ENCODE assay signal across 13 cellular contexts in the genomic region with DNA sequence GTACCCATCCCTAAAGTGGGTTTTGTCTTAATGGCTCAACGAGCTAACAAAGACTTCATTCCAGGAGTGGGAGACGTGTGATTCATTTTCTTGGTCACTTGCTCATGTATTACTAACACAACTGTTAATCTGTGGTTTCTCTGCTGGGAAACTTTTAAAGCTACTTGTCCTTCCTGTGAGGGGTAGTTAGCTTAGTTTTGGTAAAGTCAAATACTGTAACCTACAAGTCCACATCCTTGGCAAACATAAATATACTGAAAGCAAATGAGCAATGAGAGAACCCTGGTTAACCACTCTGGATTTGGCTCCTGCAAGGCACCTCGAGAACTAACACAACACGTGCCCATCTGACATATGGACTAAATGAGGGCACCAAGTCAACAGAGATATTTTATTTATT. TPM values are rescaled to one million over a fixed set of nuclear protein-coding genes. Genes with fewer than 3 reads are reported as not detected.
DNase-seq lines count a peak whose midpoint lies in the region; ATAC-seq and TF ChIP-seq lines count a peak whose summit lies in the region.
"Had no signal": no experiment of that assay in that cellular context is flagged by ENCODE, and none has a peak within 500 bp of the region (broad histone marks: within the 10 kb centered on the region; RNA-seq: fewer than 3 reads in every experiment).

No MANE protein-coding gene starts in this region.

- no peaks in the 10 kb centered on the region for H3K79me2 ChIP-seq in PC-3 (ENCODE audit: low read length)
- H3K79me2 ChIP-seq: hepatocyte had no signal

- H3K27me3 ChIP-seq in PC-3 (ENCODE audit: low read length), result no peaks in the 10 kb centered on the region
- H3K27me3 ChIP-seq: hepatocyte had no signal

- no peaks in the 10 kb centered on the region for H4K20me1 ChIP-seq in PC-3 (ENCODE audit: low read length)

- no peak overlapping the region for H3K27ac Mint-ChIP-seq in activated naive CD8-positive, alpha-beta T cell treated with anti-CD3 and anti-CD28 coated beads, Interleukin-2, amount 50 U/mL, for 24 hours
- H3K27ac Mint-ChIP-seq in activated naive CD8-positive, alpha-beta T cell treated with anti-CD3 and anti-CD28 coated beads for 36 hours, result no peak overlapping the region
- H3K27ac Mint-ChIP-seq in nephron progenitor cell, result no peak overlapping the region
- H3K27ac Mint-ChIP-seq: CD14-positive monocyte had no signal

- DNase-seq in activated naive CD8-positive, alpha-beta T cell treated with anti-CD3 and anti-CD28 coated beads, Interleukin-2, amount 50 U/mL, for 24 hours, result no peak
- DNase-seq in activated naive CD8-positive, alpha-beta T cell treated with anti-CD3 and anti-CD28 coated beads for 36 hours, result no peak
- peak; percentile 96 for DNase-seq in PC-3
- peak; percentile 64 for DNase-seq in epithelial cell of proximal tubule (ENCODE audit: low read depth)
- peak; percentile 85 for DNase-seq in stromal cell of bone marrow (ENCODE audit: low read depth)
- DNase-seq in medulla oblongata (ENCODE audit: extremely low spot score), result no peak
- no peak for DNase-seq in nephron progenitor cell
- DNase-seq: NCI-H2029, small intestine had no signal

- H3K9me3 Mint-ChIP-seq in activated naive CD8-positive, alpha-beta T cell treated with anti-CD3 and anti-CD28 coated beads, Interleukin-2, amount 50 U/mL, for 24 hours, result no peaks in the 10 kb centered on the region
- no peaks in the 10 kb centered on the region for H3K9me3 Mint-ChIP-seq in activated naive CD8-positive, alpha-beta T cell treated with anti-CD3 and anti-CD28 coated beads for 36 hours
- no peaks in the 10 kb centered on the region for H3K9me3 Mint-ChIP-seq in nephron progenitor cell
- H3K9me3 Mint-ChIP-seq: CD14-positive monocyte had no signal

- intact Hi-C loops in PC-3 (cut with micrococcal nuclease), result loop anchor here (10.0 kb wide), 1 partner anchor 100 kb away; a partner anchor contains a TSS

- peaks cover 16% of the 10 kb centered on the region for H3K4me1 Mint-ChIP-seq in activated naive CD8-positive, alpha-beta T cell treated with anti-CD3 and anti-CD28 coated beads, Interleukin-2, amount 50 U/mL, for 24 hours
- H3K4me1 Mint-ChIP-seq in activated naive CD8-positive, alpha-beta T cell treated with anti-CD3 and anti-CD28 coated beads for 36 hours, result peaks cover 3% of the 10 kb centered on the region
- no peaks in the 10 kb centered on the region for H3K4me1 Mint-ChIP-seq in nephron progenitor cell

- H3K4me3 Mint-ChIP-seq in activated naive CD8-positive, alpha-beta T cell treated with anti-CD3 and anti-CD28 coated beads, Interleukin-2, amount 50 U/mL, for 24 hours, result no peak overlapping the region
- H3K4me3 Mint-ChIP-seq in activated naive CD8-positive, alpha-beta T cell treated with anti-CD3 and anti-CD28 coated beads for 36 hours, result no peak overlapping the region
- no peak overlapping the region for H3K4me3 Mint-ChIP-seq in nephron progenitor cell
- H3K4me3 Mint-ChIP-seq: CD14-positive monocyte had no signal

- POLR2A ChIA-PET in PC-3 (lab: Charles Lee; ENCODE audit: unreplicated experiment), result interaction anchor here (0.6 to 2.0 kb wide), 2 partner anchors 9 to 344 kb away, joined by 4 to 7 read pairs; no protein-coding TSS in a partner anchor

- H3F3A ChIP-seq in PC-3 (ENCODE audit: low read length, unreplicated experiment), result peaks cover 5% of the 10 kb centered on the region

- peaks cover 35% of the 10 kb centered on the region for H3K27me3 Mint-ChIP-seq in activated naive CD8-positive, alpha-beta T cell treated with anti-CD3 and anti-CD28 coated beads, Interleukin-2, amount 50 U/mL, for 24 hours
- peaks cover 34% of the 10 kb centered on the region for H3K27me3 Mint-ChIP-seq in activated naive CD8-positive, alpha-beta T cell treated with anti-CD3 and anti-CD28 coated beads for 36 hours
- peaks cover 37% of the 10 kb centered on the region for H3K27me3 Mint-ChIP-seq in nephron progenitor cell (ENCODE audit: low read depth, poor library complexity)

- CTCF ChIA-PET in PC-3 (lab: Charles Lee), result interaction anchor here (0.5 to 1.0 kb wide), 7 partner anchors 9 to 158 kb away, joined by 3 to 5 read pairs (median 3); a partner anchor contains a TSS

- peak overlapping the region; percentile 89 for H3K9ac ChIP-seq in PC-3 (ENCODE audit: low read length)

- no peak for TF ChIP-seq CTCF in PC-3 (conservative IDR thresholded peaks at IDR 0.05; ENCODE audit: low read depth, low read length)
- no peak for TF ChIP-seq CTCF in epithelial cell of proximal tubule (conservative IDR thresholded peaks at IDR 0.05; ENCODE audit: low read depth, low read length)
- no peak for TF ChIP-seq CTCF in nephron progenitor cell (IDR thresholded peaks at IDR 0.05)

- no peak overlapping the region for H2AFZ ChIP-seq in PC-3 (ENCODE audit: low read length)
- H2AFZ ChIP-seq: hepatocyte had no signal

- no peak overlapping the region for H3K4me2 ChIP-seq in PC-3 (ENCODE audit: low read length)
- H3K4me2 ChIP-seq: hepatocyte had no signal

- H3K9me2 ChIP-seq in PC-3 (replicated peaks; ENCODE audit: low read length), result no peaks in the 10 kb centered on the region

- BruUV-seq in PC-3 (replicated peaks; lab: Mats Ljungman, UMichigan), result no TSS peak

- H3K36me3 ChIP-seq in PC-3 (ENCODE audit: low read depth, low read length), result no peaks in the 10 kb centered on the region

- no peak overlapping the region for H3K4me3 ChIP-seq in PC-3 (ENCODE audit: low read length)
- H3K4me3 ChIP-seq in epithelial cell of proximal tubule (ENCODE audit: low read depth, low read length), result no peak overlapping the region
- H3K4me3 ChIP-seq: coronary artery, hepatocyte had no signal

- H3K27ac ChIP-seq in PC-3 (ENCODE audit: low read length), result peak overlapping the region; percentile 99
- H3K27ac ChIP-seq: coronary artery, hepatocyte had no signal

- no peaks in the 10 kb centered on the region for H3K9me3 ChIP-seq in PC-3 (ENCODE audit: low read length)

- H3K4me1 ChIP-seq in PC-3 (ENCODE audit: insufficient read depth, low read length), result peaks cover 59% of the 10 kb centered on the region

- ATAC-seq in activated naive CD8-positive, alpha-beta T cell treated with anti-CD3 and anti-CD28 coated beads, Interleukin-2, amount 50 U/mL, for 24 hours, result peak; percentile 75
- ATAC-seq in PC-3 (peak; percentile 75), GM21526 (IDR thresholded peaks at IDR 0.05; ENCODE audit: low FRiP score, unreplicated experiment) (no peak)

- no peaks in the 10 kb centered on the region for H3K36me3 Mint-ChIP-seq in activated naive CD8-positive, alpha-beta T cell treated with anti-CD3 and anti-CD28 coated beads, Interleukin-2, amount 50 U/mL, for 24 hours (ENCODE audit: low read depth)
- no peaks in the 10 kb centered on the region for H3K36me3 Mint-ChIP-seq in activated naive CD8-positive, alpha-beta T cell treated with anti-CD3 and anti-CD28 coated beads for 36 hours
- H3K36me3 Mint-ChIP-seq in nephron progenitor cell (ENCODE audit: low read depth), result no peaks in the 10 kb centered on the region
- H3K36me3 Mint-ChIP-seq: CD14-positive monocyte had no signal

RNA-seq across cellular contexts. Expression of a gene that starts 19.9 kb away (rescaled TPM):
- total RNA-seq in activated naive CD8-positive, alpha-beta T cell treated with anti-CD3 and anti-CD28 coated beads for 36 hours, result not detected
- 237 and 339 TPM in 2 replicates for total RNA-seq in PC-3 (2014; rRNA removed)
- total RNA-seq in epithelial cell of proximal tubule, result under 0.01 and 0.06 TPM in 2 replicates

Comparison
In these comparisons a context has a peak if more than half of its experiments do, and no peak if none do; other contexts are left out.
1. DNase-seq: peak in PC-3 (single experiment), epithelial cell of proximal tubule (single experiment) and stromal cell of bone marrow (single experiment); none in activated naive CD8-positive, alpha-beta T cell treated with anti-CD3 and anti-CD28 coated beads, Interleukin-2, amount 50 U/mL, for 24 hours (single experiment), activated naive CD8-positive, alpha-beta T cell treated with anti-CD3 and anti-CD28 coated beads for 36 hours (single experiment), medulla oblongata (single experiment) and nephron progenitor cell (single experiment).
2. RNA of a gene that starts 19.9 kb away (total RNA-seq): 237 to 339 TPM in PC-3; under 0.01 to 0.06 TPM in epithelial cell of proximal tubule and not detected in activated naive CD8-positive, alpha-beta T cell treated with anti-CD3 and anti-CD28 coated beads for 36 hours; every median in the first group is over 100 times any median in the second.